16 cellular contexts compared by ENCODE assay signal in genomic region chr2:42183775-42184174, GRCh38. TPM values are rescaled to one million over a fixed set of nuclear protein-coding genes. Genes with fewer than 3 reads are reported as not detected.
A peak's percentile ranks its signal among the peaks of the same experiment; 100 is the strongest.
DNase-seq lines count a peak whose midpoint lies in the region; ATAC-seq and TF ChIP-seq lines count a peak whose summit lies in the region.
"Had no signal": no experiment of that assay in that cellular context is flagged by ENCODE, and none has a peak within 500 bp of the region (broad histone marks: within the 10 kb centered on the region; RNA-seq: fewer than 3 reads in every experiment).

No MANE protein-coding gene starts in this region.

- H3K27me3 ChIP-seq in BE2C: no peaks in the 10 kb centered on the region

- peaks cover 60% of the 10 kb centered on the region for H3K4me1 Mint-ChIP-seq in T-helper 17 cell
- H3K4me1 Mint-ChIP-seq in natural killer cell treated with Interleukin-12 subunit alpha and Interleukin-12 subunit beta and Interleukin-15 and Interleukin-18, amount 100 ng/mL, for 72 hours (ENCODE audit: low read depth in 2 of 2): peaks cover 34 to 50% of the 10 kb centered on the region in 2 donors
- peaks cover 38% of the 10 kb centered on the region for H3K4me1 Mint-ChIP-seq in activated T-helper 2 cell treated with anti-CD3 and anti-CD28 coated beads, Interferon-gamma antibody, Interleukin-2, Interleukin-4, amounts not matched to agents 10 μg/mL and 5 μg/mL and 100 μg/mL, durations not matched to agents 14 hours and 24 hours and 36 hours (ENCODE audit: low read depth)

- peak overlapping the region; percentile 43 for H3K4me3 Mint-ChIP-seq in T-helper 17 cell
- H3K4me3 Mint-ChIP-seq in natural killer cell treated with Interleukin-12 subunit alpha and Interleukin-12 subunit beta and Interleukin-15 and Interleukin-18, amount 100 ng/mL, for 72 hours: no peak overlapping the region
- no peak overlapping the region for H3K4me3 Mint-ChIP-seq in activated T-helper 2 cell treated with anti-CD3 and anti-CD28 coated beads, Interferon-gamma antibody, Interleukin-2, Interleukin-4, amounts not matched to agents 10 μg/mL and 5 μg/mL and 100 μg/mL, durations not matched to agents 14 hours and 24 hours and 36 hours (ENCODE audit: low read depth)

- H3K4me3 ChIP-seq in BE2C (ENCODE audit: low read depth, low read length) (no peak overlapping the region), coronary artery (no peak overlapping the region)
- H3K4me3 ChIP-seq: HAP-1, PC-9, psoas muscle had no signal

- intact Hi-C loops in activated T-helper 2 cell treated with anti-CD3 and anti-CD28 coated beads, Interferon-gamma antibody, Interleukin-2, Interleukin-4, amounts not matched to agents 10 μg/mL and 5 μg/mL and 100 μg/mL, durations not matched to agents 14 hours and 24 hours and 36 hours (cut with micrococcal nuclease): no loop called here

- peaks cover 23% of the 10 kb centered on the region for H3K4me1 ChIP-seq in BE2C
- H3K4me1 ChIP-seq: HAP-1, psoas muscle had no signal

- DNase-seq in NCI-H748 (lab: John Stamatoyannopoulos, UW; ENCODE audit: unreplicated experiment): peak; percentile 5
- DNase-seq in NCI-H748 treated with DMSO at 0.1 percent for 48 hours (lab: John Stamatoyannopoulos, UW): no peak
- no peak for DNase-seq in T-helper 17 cell
- DNase-seq in natural killer cell treated with Interleukin-12 subunit alpha and Interleukin-12 subunit beta and Interleukin-15 and Interleukin-18, amount 100 ng/mL, for 72 hours (ENCODE audit: low spot score): no peak
- no peak for DNase-seq in BE2C
- DNase-seq in activated T-helper 2 cell treated with anti-CD3 and anti-CD28 coated beads, Interferon-gamma antibody, Interleukin-2, Interleukin-4, amounts not matched to agents 10 μg/mL and 5 μg/mL and 100 μg/mL, durations not matched to agents 14 hours and 24 hours and 36 hours (ENCODE audit: low spot score): no peak
- DNase-seq in coronary artery (ENCODE audit: low spot score): no peak
- DNase-seq: activated CD8-positive, alpha-beta memory T cell treated with anti-CD3 and anti-CD28 coated beads, Interleukin-2, amount 50 U/mL, for 4 hours; activated naive CD8-positive, alpha-beta T cell treated with anti-CD3 and anti-CD28 coated beads for 36 hours; Kasumi-1; NCI-H446 treated with DMSO at 0.1 percent for 48 hours; PC-9; psoas muscle had no signal

- TF ChIP-seq CTCF in BE2C (IDR thresholded peaks at IDR 0.05; ENCODE audit: low read depth, low read length) (no peak), coronary artery (IDR thresholded peaks at IDR 0.05) (no peak)

- no peak overlapping the region for H3K27ac ChIP-seq in coronary artery
- H3K27ac ChIP-seq: HL-60, PC-9, psoas muscle had no signal

- no peaks in the 10 kb centered on the region for H3K27me3 Mint-ChIP-seq in T-helper 17 cell
- H3K27me3 Mint-ChIP-seq in natural killer cell treated with Interleukin-12 subunit alpha and Interleukin-12 subunit beta and Interleukin-15 and Interleukin-18, amount 100 ng/mL, for 72 hours: no peaks in the 10 kb centered on the region
- no peaks in the 10 kb centered on the region for H3K27me3 Mint-ChIP-seq in activated T-helper 2 cell treated with anti-CD3 and anti-CD28 coated beads, Interferon-gamma antibody, Interleukin-2, Interleukin-4, amounts not matched to agents 10 μg/mL and 5 μg/mL and 100 μg/mL, durations not matched to agents 14 hours and 24 hours and 36 hours (ENCODE audit: low read depth)
- H3K27me3 Mint-ChIP-seq: activated naive CD8-positive, alpha-beta T cell treated with anti-CD3 and anti-CD28 coated beads for 36 hours had no signal

- H3K9me3 Mint-ChIP-seq in natural killer cell treated with Interleukin-12 subunit alpha and Interleukin-12 subunit beta and Interleukin-15 and Interleukin-18, amount 100 ng/mL, for 72 hours: no peaks in the 10 kb centered on the region
- H3K9me3 Mint-ChIP-seq in activated T-helper 2 cell treated with anti-CD3 and anti-CD28 coated beads, Interferon-gamma antibody, Interleukin-2, Interleukin-4, amounts not matched to agents 10 μg/mL and 5 μg/mL and 100 μg/mL, durations not matched to agents 14 hours and 24 hours and 36 hours: no peaks in the 10 kb centered on the region

- ATAC-seq in GM21576 (IDR thresholded peaks at IDR 0.05; ENCODE audit: unreplicated experiment) (peak; percentile 49), T-helper 17 cell (peak; percentile 22)
- peak; percentile 61 to 88 for ATAC-seq in natural killer cell treated with Interleukin-12 subunit alpha and Interleukin-12 subunit beta and Interleukin-15 and Interleukin-18, amount 100 ng/mL, for 72 hours
- ATAC-seq: psoas muscle had no signal

- peak overlapping the region; percentile 71 for H3K27ac Mint-ChIP-seq in T-helper 17 cell
- peak overlapping the region; percentile 41 to 62 for H3K27ac Mint-ChIP-seq in natural killer cell treated with Interleukin-12 subunit alpha and Interleukin-12 subunit beta and Interleukin-15 and Interleukin-18, amount 100 ng/mL, for 72 hours
- H3K27ac Mint-ChIP-seq in activated T-helper 2 cell treated with anti-CD3 and anti-CD28 coated beads, Interferon-gamma antibody, Interleukin-2, Interleukin-4, amounts not matched to agents 10 μg/mL and 5 μg/mL and 100 μg/mL, durations not matched to agents 14 hours and 24 hours and 36 hours: no peak overlapping the region

- peaks cover 20% of the 10 kb centered on the region for H3K36me3 ChIP-seq in BE2C
- H3K36me3 ChIP-seq: HAP-1 had no signal

- peaks cover 7% of the 10 kb centered on the region for H3K36me3 Mint-ChIP-seq in T-helper 17 cell (ENCODE audit: low read depth)
- H3K36me3 Mint-ChIP-seq in natural killer cell treated with Interleukin-12 subunit alpha and Interleukin-12 subunit beta and Interleukin-15 and Interleukin-18, amount 100 ng/mL, for 72 hours: no peaks in the 10 kb centered on the region
- H3K36me3 Mint-ChIP-seq in activated T-helper 2 cell treated with anti-CD3 and anti-CD28 coated beads, Interferon-gamma antibody, Interleukin-2, Interleukin-4, amounts not matched to agents 10 μg/mL and 5 μg/mL and 100 μg/mL, durations not matched to agents 14 hours and 24 hours and 36 hours (ENCODE audit: low read depth): peaks cover 29% of the 10 kb centered on the region

- H3K9me3 ChIP-seq in T-helper 17 cell (ENCODE audit: control insufficient read depth, low read length, poor library complexity, severe bottlenecking): no peaks in the 10 kb centered on the region
- no peaks in the 10 kb centered on the region for H3K9me3 ChIP-seq in BE2C
- H3K9me3 ChIP-seq: HAP-1, psoas muscle had no signal

RNA-seq across cellular contexts. Expression of gene EML4, which starts 14.6 kb away (rescaled TPM):
- total RNA-seq in T-helper 17 cell: 100 to 1,000 TPM; 292 to 348 TPM
- total RNA-seq in natural killer cell treated with Interleukin-12 subunit alpha and Interleukin-12 subunit beta and Interleukin-15 and Interleukin-18, amount 100 ng/mL, for 72 hours: 100 to 1,000 TPM in 1 of 2 donors, 10 to 100 TPM in 1; 73.4 to 140 TPM
- 128 TPM for polyA plus RNA-seq in BE2C (2012; ENCODE audit: insufficient read depth, insufficient read length, low read depth)
- 43.0 and 45.2 TPM in 2 replicates for total RNA-seq in activated T-helper 2 cell treated with anti-CD3 and anti-CD28 coated beads, Interferon-gamma antibody, Interleukin-2, Interleukin-4, amounts not matched to agents 10 μg/mL and 5 μg/mL and 100 μg/mL, durations not matched to agents 14 hours and 24 hours and 36 hours

Comparison
In these comparisons a context has a peak if more than half of its experiments do, and no peak if none do; other contexts are left out.
1. ATAC-seq: peak in every context shown above with its lines; median percentile 74 in natural killer cell treated with Interleukin-12 subunit alpha and Interleukin-12 subunit beta and Interleukin-15 and Interleukin-18, amount 100 ng/mL, for 72 hours; 49 in GM21576; 22 in T-helper 17 cell.